In genomic region chr5:152270117-152270516, GRCh38 we compare ENCODE assay signal across 25 cellular contexts.
"Had no signal": no experiment of that assay in that cellular context is flagged by ENCODE, and none has a peak within 500 bp of the region (broad histone marks: within the 10 kb centered on the region; RNA-seq: fewer than 3 reads in every experiment).

No MANE protein-coding gene starts in this region.

- H3K27ac ChIP-seq: body of pancreas, esophagus muscularis mucosa, gastrocnemius medialis, pancreas, right lobe of liver, thoracic aorta, vagina had no signal

- ATAC-seq: activated CD4-positive, alpha-beta T cell treated with anti-CD3 and anti-CD28 coated beads for 36 hours; activated T-cell treated with anti-CD3 and anti-CD28 coated beads, Interleukin-2, amount 50 U/mL, for 4 hours; body of pancreas; gastrocnemius medialis; left lobe of liver; pancreas; right lobe of liver; stimulated activated naive B cell treated with anti-CD40 and anti-IgM and Interleukin-4, amounts not matched to agents 10 μg/mL and 1 μg/mL and 100 μg/mL, for 72 hours; T-helper 17 cell had no signal

- DNase-seq: activated B cell treated with CpG ODN at 0.5 μM for 24 hours; activated CD4-positive, alpha-beta T cell treated with anti-CD3 and anti-CD28 coated beads for 36 hours; activated CD4-positive, alpha-beta T cell treated with anti-CD3 and anti-CD28 coated beads, Interleukin-2, amount 50 U/mL, for 4 hours; activated CD8-positive, alpha-beta memory T cell treated with anti-CD3 and anti-CD28 coated beads for 24 hours; activated CD8-positive, alpha-beta memory T cell treated with anti-CD3 and anti-CD28 coated beads, Interleukin-2, amount 50 U/mL, for 48 hours; activated naive CD4-positive, alpha-beta T cell treated with Interleukin-2 at 50 U/mL for 16 hours; activated naive CD8-positive, alpha-beta T cell treated with anti-CD3 and anti-CD28 coated beads for 36 hours; activated T-cell treated with anti-CD3 and anti-CD28 coated beads, Interleukin-2, amount 50 U/mL, for 4 hours; body of pancreas; caudate nucleus; dermis blood vessel endothelial cell; effector memory CD4-positive, alpha-beta T cell; gastrocnemius medialis; kidney; pancreas; right lobe of liver; small intestine; stimulated activated CD4-positive, alpha-beta T cell treated with anti-CD3 and anti-CD28 coated beads, Interleukin-2, amount 100 ng/mL, for 24 hours; stimulated activated naive B cell treated with anti-CD40 and anti-IgM and Interleukin-4, amounts not matched to agents 10 μg/mL and 1 μg/mL and 100 μg/mL, for 72 hours; SW 1271; T-helper 17 cell had no signal
